12 cellular contexts compared by ENCODE assay signal in genomic region chr22:25903294-25903693, GRCh38.
DNase-seq lines count a peak whose midpoint lies in the region; ATAC-seq, FAIRE-seq and TF ChIP-seq lines count a peak whose summit lies in the region.
"Had no signal": no experiment of that assay in that cellular context is flagged by ENCODE, and none has a peak within 500 bp of the region (broad histone marks: within the 10 kb centered on the region; RNA-seq: fewer than 3 reads in every experiment).

No MANE protein-coding gene starts in this region.

- DNase-seq in AG04449 (ENCODE audit: low read depth, low spot score) (no peak), GM10248 (ENCODE audit: extremely low spot score) (no peak), NCI-H1930 (lab: John Stamatoyannopoulos, UW) (peak; percentile 19 to 44), germinal center (ENCODE audit: low spot score) (peak; percentile 6), T-helper 1 cell (no peak), H54 (ENCODE audit: insufficient read length, low spot score) (no peak), ureter (ENCODE audit: low spot score) (no peak)
- DNase-seq: anterior cingulate cortex; CD8-positive, alpha-beta T cell; NCI-H1048 had no signal

- no peak for TF ChIP-seq POLR2A in H54 (IDR thresholded peaks at IDR 0.05; ENCODE audit: low read depth, low read length)

- no peak for ATAC-seq in GM19351 (IDR thresholded peaks at IDR 0.05; ENCODE audit: unreplicated experiment)
- ATAC-seq: CD8-positive, alpha-beta T cell; stimulated activated memory B cell treated with anti-CD40 and anti-IgM and Interleukin-4, amounts not matched to agents 10 μg/mL and 1 μg/mL and 100 μg/mL, for 72 hours had no signal

- POLR2A ChIA-PET in AG04449 (lab: Yijun Ruan, JAX) = no interaction called here
- POLR2A ChIA-PET in GM10248 (lab: Yijun Ruan, JAX) = no interaction called here

- CTCF ChIA-PET in AG04449 (lab: Yijun Ruan, JAX) = interaction anchor here (1.0 kb wide), 1 partner anchor 9 kb away, joined by 3 read pairs; no protein-coding TSS in a partner anchor
- CTCF ChIA-PET in GM10248 (lab: Yijun Ruan, JAX) = interaction anchor here (0.8 to 1.4 kb wide), 4 partner anchors 8 to 427 kb away, joined by 3 to 4 read pairs (median 3); no protein-coding TSS in a partner anchor

- FAIRE-seq in H54 (lab: Jason Lieb, UNC) = no peak

- H3K4me3 ChIP-seq in AG04449 (ENCODE audit: low read depth, low read length) = no peak overlapping the region

- TF ChIP-seq CTCF in AG04449 (IDR thresholded peaks at IDR 0.05; ENCODE audit: insufficient read depth, low read length, missing control alignments) (peak; percentile 12), GM10248 (IDR thresholded peaks at IDR 0.05; ENCODE audit: control extremely low read depth, extremely low read depth, low read depth, missing control alignments) (peak; percentile 1)

Comparison
In these comparisons a context has a peak if more than half of its experiments do, and no peak if none do; other contexts are left out.
1. DNase-seq: peak in NCI-H1930 (2 of 2) and germinal center (single experiment); none in AG04449 (single experiment), GM10248 (single experiment), T-helper 1 cell (0 of 5), H54 (single experiment) and ureter (single experiment).